Comparison of ENCODE assay signal across 2 cellular contexts in the genomic region with DNA sequence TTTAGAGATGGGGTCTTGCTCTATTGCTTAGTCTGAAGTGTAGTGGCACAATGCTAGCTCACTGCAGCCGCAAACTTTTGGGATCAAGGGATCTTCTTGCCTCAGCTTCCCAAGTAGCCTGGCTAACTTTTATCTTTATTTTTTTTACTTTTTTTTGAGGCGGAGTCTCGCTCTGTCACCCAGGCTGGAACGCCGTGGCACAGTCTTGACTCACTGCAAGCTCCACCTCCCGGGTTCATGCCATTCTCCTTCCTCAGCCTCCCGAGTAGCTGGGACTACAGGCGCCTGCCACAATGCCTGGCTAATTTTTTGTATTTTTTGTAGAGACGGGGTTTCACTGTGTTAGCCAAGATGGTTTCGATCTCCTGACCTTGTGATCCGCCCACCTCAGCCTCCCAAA. TPM values are rescaled to one million over a fixed set of nuclear protein-coding genes. Genes with fewer than 3 reads are reported as not detected.
"Had no signal": no experiment of that assay in that cellular context is flagged by ENCODE, and none has a peak within 500 bp of the region (broad histone marks: within the 10 kb centered on the region; RNA-seq: fewer than 3 reads in every experiment).

No MANE protein-coding gene starts in this region.

RNA-seq across cellular contexts. Expression of gene CLEC18C, which starts 47.4 kb away (rescaled TPM):
- total RNA-seq: ascending aorta, chondrocyte had no signal
